In genomic region chr11:73321342-73322110, GRCh38 we compare ENCODE assay signal across 8 cellular contexts. TPM values are rescaled to one million over a fixed set of nuclear protein-coding genes. Genes with fewer than 3 reads are reported as not detected.
DNase-seq lines count a peak whose midpoint lies in the region; TF ChIP-seq lines count a peak whose summit lies in the region.

No MANE protein-coding gene starts in this region.

- DNase-seq in A673 (ENCODE audit: low spot score), result peak; percentile 73
- DNase-seq in Kasumi-1 (lab: John Stamatoyannopoulos, UW), result peak; percentile 54 to 56
- no peak for DNase-seq in coronary artery (ENCODE audit: low spot score)
- DNase-seq in superior temporal gyrus (ENCODE audit: extremely low spot score), result no peak
- no peak for DNase-seq in stimulated activated CD4-positive, alpha-beta T cell treated with anti-CD3 and anti-CD28 coated beads, Interleukin-12 subunit alpha, Interleukin-12 subunit beta, amount 100 ng/mL, for 4 hours
- DNase-seq in G401 (ENCODE audit: low spot score), result no peak
- DNase-seq in NCI-H345 treated with DMSO at 0.1 percent for 48 hours (lab: John Stamatoyannopoulos, UW; ENCODE audit: unreplicated experiment), result no peak

- H3K36me3 ChIP-seq in A673 (ENCODE audit: insufficient read depth, low read length, poor library complexity, severe bottlenecking), result no peaks in the 10 kb centered on the region
- H3K36me3 ChIP-seq in muscle layer of colon (ENCODE audit: insufficient read depth, low read length), result no peaks in the 10 kb centered on the region

- TF ChIP-seq CTCF in A673 (conservative IDR thresholded peaks at IDR 0.05; ENCODE audit: low read depth, low read length) (no peak), coronary artery (IDR thresholded peaks at IDR 0.05) (no peak)

- in situ Hi-C loops in G401 (cut with HindIII; ENCODE audit: low sequenced_read_pairs), result no loop called here

- H3K27ac ChIP-seq in A673 (ENCODE audit: low read depth, low read length, poor library complexity, severe bottlenecking) (peak overlapping the region; percentile 69), coronary artery (peak overlapping the region; percentile 98 to 99), muscle layer of colon (ENCODE audit: low read depth, low read length) (peak overlapping the region; percentile 93)

- CTCF ChIA-PET in A673 (lab: Charles Lee), result interaction anchor here (0.9 kb wide), 2 partner anchors 13 to 30 kb away, joined by 3 to 5 read pairs; no protein-coding TSS in a partner anchor

- no peak overlapping the region for H3K4me3 ChIP-seq in A673 (ENCODE audit: low read depth, low read length, poor library complexity, severe bottlenecking)
- H3K4me3 ChIP-seq in coronary artery, result peak overlapping the region; percentile 27
- H3K4me3 ChIP-seq in muscle layer of colon (ENCODE audit: low read depth in 1 of 2, low read length in 2 of 2), result no peak overlapping the region

- H3K4me1 ChIP-seq in A673 (ENCODE audit: insufficient read depth, low read length, poor library complexity, severe bottlenecking) (peaks cover 52% of the 10 kb centered on the region), muscle layer of colon (ENCODE audit: insufficient read depth, low read length) (peaks cover 97% of the 10 kb centered on the region)

- H3K27me3 ChIP-seq in A673 (replicated peaks; ENCODE audit: insufficient read depth, low read depth, low read length, poor library complexity) (no peaks in the 10 kb centered on the region), muscle layer of colon (ENCODE audit: control insufficient read depth in 1 of 2, insufficient read depth in 2 of 2, low read length in 2 of 2) (no peaks in the 10 kb centered on the region)

- no peak overlapping the region for H3K9ac ChIP-seq in muscle layer of colon (ENCODE audit: low read length)

- POLR2A ChIA-PET in A673 (lab: Charles Lee; ENCODE audit: low non-redundant PET), result no interaction called here

- BruUV-seq in A673 (replicated peaks; lab: Mats Ljungman, UMichigan), result no TSS peak

- H3K9me3 ChIP-seq in A673 (ENCODE audit: low read depth, low read length, poor library complexity, severe bottlenecking), result no peaks in the 10 kb centered on the region
- H3K9me3 ChIP-seq in muscle layer of colon (ENCODE audit: low read length), result no peaks in the 10 kb centered on the region

- intact Hi-C loops in A673 (cut with micrococcal nuclease; ENCODE audit: unreplicated experiment), result no loop called here

RNA-seq across cellular contexts. Expression of gene ARHGEF17, which starts 13.4 kb away (rescaled TPM):
- total RNA-seq in A673 (2021), result 24.0 and 32.0 TPM in 2 replicates
- 19.9 and 31.0 TPM in 2 replicates for total RNA-seq in G401 (2014; rRNA removed; shearing (Covaris generic))

RNA-seq across cellular contexts. Expression of gene P2RY6, which starts 49.4 kb away (rescaled TPM):
- total RNA-seq in A673 (2021), result 0.43 TPM in 1 of 2 replicates, not detected in the other
- total RNA-seq in G401 (2014; rRNA removed; shearing (Covaris generic)), result not detected in 2 replicates

RNA-seq across cellular contexts. Expression of gene RELT, which starts 54.7 kb away (rescaled TPM):
- total RNA-seq in A673 (2021), result 16.2 and 20.9 TPM in 2 replicates
- total RNA-seq in G401 (2014; rRNA removed; shearing (Covaris generic)), result 6.2 and 6.7 TPM in 2 replicates

Comparison
In these comparisons a context has a peak if more than half of its experiments do, and no peak if none do; other contexts are left out.
1. DNase-seq: peak in A673 (single experiment) and Kasumi-1 (2 of 2); none in coronary artery (single experiment), superior temporal gyrus (single experiment), stimulated activated CD4-positive, alpha-beta T cell treated with anti-CD3 and anti-CD28 coated beads, Interleukin-12 subunit alpha, Interleukin-12 subunit beta, amount 100 ng/mL, for 4 hours (single experiment), G401 (single experiment) and NCI-H345 treated with DMSO at 0.1 percent for 48 hours (single experiment).
2. Peak in every context shown above with its lines, with median percentiles within 50 percentile points of each other: H3K27ac ChIP-seq.